ENCODE assay signal across 10 cellular contexts in the genomic region with DNA sequence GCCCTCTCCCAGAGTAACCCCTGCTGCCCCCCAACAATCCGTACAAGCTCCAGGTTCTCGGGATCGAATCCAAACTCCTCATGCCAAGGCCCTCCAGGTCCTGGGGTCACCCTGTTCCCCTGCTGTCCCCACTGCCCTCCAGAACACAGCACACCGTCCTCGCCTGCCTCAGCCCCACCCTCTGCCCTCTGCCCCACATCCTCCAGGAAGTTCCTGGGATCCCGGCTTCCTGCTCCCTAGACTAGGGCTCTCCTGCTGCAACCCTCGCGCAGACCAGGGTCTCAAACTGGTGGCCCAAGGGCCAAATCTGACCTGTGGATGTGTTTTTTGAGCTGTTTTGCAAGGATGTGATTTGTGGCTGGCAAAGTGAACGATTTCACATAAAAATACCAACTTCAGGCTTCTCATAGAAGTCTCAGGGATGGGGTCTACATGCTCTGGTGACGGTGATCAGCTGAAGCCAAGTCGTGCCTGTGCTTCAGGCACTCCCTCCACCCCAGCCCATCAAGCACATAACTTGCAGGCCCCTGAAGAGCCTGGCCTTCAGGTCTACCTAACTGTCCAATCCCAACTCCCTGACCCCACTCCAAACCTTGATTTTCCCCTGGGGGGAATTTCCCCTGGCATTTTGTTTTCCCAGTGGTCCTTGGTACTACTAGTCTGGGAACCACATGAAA. TPM values are rescaled to one million over a fixed set of nuclear protein-coding genes. Genes with fewer than 3 reads are reported as not detected.
DNase-seq lines count a peak whose midpoint lies in the region; ATAC-seq and TF ChIP-seq lines count a peak whose summit lies in the region.
"Had no signal": no experiment of that assay in that cellular context is flagged by ENCODE, and none has a peak within 500 bp of the region (broad histone marks: within the 10 kb centered on the region; RNA-seq: fewer than 3 reads in every experiment).

No MANE protein-coding gene starts in this region.

- H3K9me3 ChIP-seq in T-helper 17 cell (ENCODE audit: control insufficient read depth, low read length, poor library complexity, severe bottlenecking), result no peaks in the 10 kb centered on the region
- no peaks in the 10 kb centered on the region for H3K9me3 ChIP-seq in skeletal muscle satellite cell (replicated peaks; ENCODE audit: low read length)

- no peaks in the 10 kb centered on the region for H3K27me3 Mint-ChIP-seq in T-helper 2 cell treated with Interferon-gamma antibody and Interleukin-4, amounts not matched to agents 5 μg/mL and 100 μg/mL, for 36 hours (ENCODE audit: low read depth)
- H3K27me3 Mint-ChIP-seq in T-helper 17 cell, result no peaks in the 10 kb centered on the region

- peak overlapping the region; percentile 88 for H3K27ac Mint-ChIP-seq in T-helper 2 cell treated with Interferon-gamma antibody and Interleukin-4, amounts not matched to agents 5 μg/mL and 100 μg/mL, for 36 hours
- H3K27ac Mint-ChIP-seq in T-helper 17 cell, result peak overlapping the region; percentile 86

- H3K4me1 ChIP-seq in skeletal muscle satellite cell (ENCODE audit: control insufficient read depth, insufficient read depth, low read length), result peaks cover 10% of the 10 kb centered on the region

- H3K9ac ChIP-seq in skeletal muscle satellite cell (ENCODE audit: low read depth, low read length), result peak overlapping the region; percentile 45

- H3K4me1 Mint-ChIP-seq in T-helper 2 cell treated with Interferon-gamma antibody and Interleukin-4, amounts not matched to agents 5 μg/mL and 100 μg/mL, for 36 hours (ENCODE audit: low read depth), result peaks cover 18% of the 10 kb centered on the region
- H3K4me1 Mint-ChIP-seq in T-helper 17 cell, result peaks cover 26% of the 10 kb centered on the region

- ATAC-seq in T-helper 17 cell (no peak), HG03565 (IDR thresholded peaks at IDR 0.05; ENCODE audit: unreplicated experiment) (no peak)

- no peaks in the 10 kb centered on the region for H3K27me3 ChIP-seq in skeletal muscle satellite cell (ENCODE audit: control insufficient read depth, insufficient read depth, low read length)

- H3K36me3 ChIP-seq in skeletal muscle satellite cell (ENCODE audit: insufficient read depth, low read length), result peaks cover 17% of the 10 kb centered on the region

- no peak for DNase-seq in T-helper 2 cell treated with Interferon-gamma antibody and Interleukin-4, amounts not matched to agents 5 μg/mL and 100 μg/mL, for 36 hours (ENCODE audit: low spot score)
- DNase-seq in T-helper 2 cell (no peak), T-helper 17 cell (no peak), fibroblast of pulmonary artery (ENCODE audit: low read depth) (no peak), NCI-H510A treated with DMSO at 0.1 percent for 48 hours (lab: John Stamatoyannopoulos, UW) (no peak), epidermal melanocyte (ENCODE audit: insufficient read length, low spot score) (no peak)
- DNase-seq: activated gamma-delta T cell, SIG-M5 had no signal

- H3K4me2 ChIP-seq in skeletal muscle satellite cell (ENCODE audit: low read length), result peak overlapping the region; percentile 90

- no peak for TF ChIP-seq CTCF in fibroblast of pulmonary artery (IDR thresholded peaks at IDR 0.05; ENCODE audit: low read length, missing control alignments)

- H3K9me3 Mint-ChIP-seq in T-helper 2 cell treated with Interferon-gamma antibody and Interleukin-4, amounts not matched to agents 5 μg/mL and 100 μg/mL, for 36 hours, result no peaks in the 10 kb centered on the region

- peak overlapping the region; percentile 90 for H3K4me3 Mint-ChIP-seq in T-helper 2 cell treated with Interferon-gamma antibody and Interleukin-4, amounts not matched to agents 5 μg/mL and 100 μg/mL, for 36 hours
- H3K4me3 Mint-ChIP-seq in T-helper 17 cell, result peak overlapping the region; percentile 93

- peaks cover 10% of the 10 kb centered on the region for H3K36me3 Mint-ChIP-seq in T-helper 2 cell treated with Interferon-gamma antibody and Interleukin-4, amounts not matched to agents 5 μg/mL and 100 μg/mL, for 36 hours (ENCODE audit: low read depth)
- H3K36me3 Mint-ChIP-seq in T-helper 17 cell (ENCODE audit: low read depth), result no peaks in the 10 kb centered on the region

- H3K4me3 ChIP-seq in fibroblast of pulmonary artery (replicated peaks; ENCODE audit: low read depth, low read length) (peak overlapping the region; percentile 93), skeletal muscle satellite cell (ENCODE audit: low read length) (no peak overlapping the region)

RNA-seq across cellular contexts. Expression of a gene that starts 1.8 kb away (rescaled TPM):
- 10 to 100 TPM; 90.1 to 98.3 TPM for total RNA-seq in T-helper 17 cell
- 130 and 191 TPM in 2 replicates for total RNA-seq in skeletal muscle satellite cell (2012; rRNA removed)

RNA-seq across cellular contexts. Expression of a gene that starts 29.1 kb away (rescaled TPM):
- 1 to 10 TPM; 2.4 to 3.1 TPM for total RNA-seq in T-helper 17 cell
- under 0.01 TPM in 1 of 2 replicates, not detected in the other for total RNA-seq in skeletal muscle satellite cell (2012; rRNA removed)

RNA-seq across cellular contexts. Expression of a gene that starts 36.7 kb away (rescaled TPM):
- total RNA-seq in T-helper 17 cell, result 1 to 10 TPM; 2.2 to 4.9 TPM
- total RNA-seq in skeletal muscle satellite cell (2012; rRNA removed), result 0.51 TPM in 1 of 2 replicates, not detected in the other
